8 cellular contexts compared by ENCODE assay signal in genomic region chr4:81473664-81474265, GRCh38. TPM values are rescaled to one million over a fixed set of nuclear protein-coding genes. Genes with fewer than 3 reads are reported as not detected.
DNase-seq lines count a peak whose midpoint lies in the region; TF ChIP-seq lines count a peak whose summit lies in the region.
"Not testable (repeated sequence)": the region's sequence is repeated elsewhere in the genome, so short reads cannot be mapped to it uniquely, and the experiment has no call there.

No MANE protein-coding gene starts in this region.

- WGBS in SK-N-SH (ENCODE audit: low lambda C conversion rate), result 35% methylated on average over 7 of the region's 13 CpGs
- 78% methylated on average over 13 of the region's 13 CpGs for WGBS in liver
- WGBS in prostate gland, result 48% methylated on average over 13 of the region's 13 CpGs

- H3F3A ChIP-seq in SK-N-SH (replicated peaks; ENCODE audit: insufficient read depth), result not testable (repeated sequence)

- DNase-seq in CD14-positive monocyte (ENCODE audit: low spot score); SK-N-SH: not testable (repeated sequence)
- DNase-seq in H4 (ENCODE audit: low spot score) (peak; percentile 65), NCI-H2029 treated with DMSO at 0.1 percent for 48 hours (lab: John Stamatoyannopoulos, UW) (peak; percentile 20), cardiac fibroblast (ENCODE audit: low read depth in 2 of 2) (peak; percentile 25 to 38), fibroblast of lung (ENCODE audit: low read depth in 2 of 2) (peak; percentile 15 to 45), prostate gland (ENCODE audit: low spot score) (peak; percentile 86)

- TF ChIP-seq POLR2A in prostate gland (IDR thresholded peaks at IDR 0.05), result not testable (repeated sequence)

- TF ChIP-seq EP300 in SK-N-SH (IDR thresholded peaks at IDR 0.05; ENCODE audit: borderline replicate concordance in 1 of 2, low read depth in 1 of 2, low read length in 1 of 2), result not testable (repeated sequence)

- POLR2A ChIA-PET in SK-N-SH (lab: Yijun Ruan, JAX), result not testable (repeated sequence)

- not testable (repeated sequence) for TF ChIP-seq CTCF in CD14-positive monocyte (IDR thresholded peaks at IDR 0.05); SK-N-SH (IDR thresholded peaks at IDR 0.05); cardiac fibroblast (IDR thresholded peaks at IDR 0.05; ENCODE audit: low read depth, low read length); fibroblast of lung (conservative IDR thresholded peaks at IDR 0.05 in 1 of 2, IDR thresholded peaks at IDR 0.05 in 1 of 2; ENCODE audit: low read depth in 1 of 2, low read length in 2 of 2); liver (IDR thresholded peaks at IDR 0.05; ENCODE audit: low read depth, low read length, missing input control); prostate gland (IDR thresholded peaks at IDR 0.05)

- not testable (repeated sequence) for TF ChIP-seq RAD21 in SK-N-SH (IDR thresholded peaks at IDR 0.05; ENCODE audit: low read length)
- TF ChIP-seq RAD21 in liver (IDR thresholded peaks at IDR 0.05), result peak; percentile 19 to 61

- H3K27me3 ChIP-seq in SK-N-SH (ENCODE audit: insufficient read depth) (peaks cover 55% of the 10 kb centered on the region), fibroblast of lung (ENCODE audit: control insufficient read depth, insufficient read depth, low read length) (peaks cover 12% of the 10 kb centered on the region)
- H3K27me3 ChIP-seq in liver (ENCODE audit: control insufficient read depth in 4 of 4, insufficient read depth in 4 of 4, low read length in 3 of 4); prostate gland (replicated peaks; ENCODE audit: insufficient read depth): not testable (repeated sequence)

- H3K36me3 Mint-ChIP-seq in CD14-positive monocyte, result peaks cover 20 to 21% of the 10 kb centered on the region in 2 donors

- CTCF ChIA-PET in SK-N-SH (lab: Yijun Ruan, JAX), result interaction anchor here (1.1 to 1.5 kb wide), 2 partner anchors 8 to 371 kb away, joined by 3 to 7 read pairs; no protein-coding TSS in a partner anchor

- not testable (repeated sequence) for H3K4me3 Mint-ChIP-seq in CD14-positive monocyte

- H3K27ac Mint-ChIP-seq in CD14-positive monocyte, result peak overlapping the region in 6 of 7 donors; percentile 26 to 100 (median 99)

- H3K9me3 Mint-ChIP-seq in CD14-positive monocyte, result not testable (repeated sequence)

- not testable (repeated sequence) for H4K20me1 ChIP-seq in SK-N-SH (ENCODE audit: insufficient read depth); fibroblast of lung (ENCODE audit: control insufficient read depth, extremely low read depth, insufficient read depth, low read length)

- not testable (repeated sequence) for H3K79me2 ChIP-seq in SK-N-SH (ENCODE audit: insufficient read depth); fibroblast of lung (ENCODE audit: control insufficient read depth, insufficient read depth, low read length)

- H3K36me3 ChIP-seq in SK-N-SH (replicated peaks in 1 of 2; ENCODE audit: control insufficient read depth in 1 of 2, insufficient read depth in 2 of 2, low read length in 1 of 2); fibroblast of lung (ENCODE audit: control insufficient read depth, insufficient read depth, low read length); liver (ENCODE audit: control insufficient read depth in 4 of 4, insufficient read depth in 3 of 4, low read depth in 1 of 4, low read length in 3 of 4); prostate gland: not testable (repeated sequence)

- not testable (repeated sequence) for H2AFZ ChIP-seq in SK-N-SH (ENCODE audit: low read depth); fibroblast of lung (ENCODE audit: low read length)

- H3K9ac ChIP-seq in SK-N-SH; fibroblast of lung (ENCODE audit: insufficient read depth, low read length); liver (ENCODE audit: low read depth in 1 of 2, low read length in 2 of 2): not testable (repeated sequence)

- H3K4me2 ChIP-seq in SK-N-SH, result peak overlapping the region; percentile 15; the same call in 1 of the 2 replicates
- not testable (repeated sequence) for H3K4me2 ChIP-seq in fibroblast of lung (ENCODE audit: extremely low read depth, insufficient read depth, low read length)

- not testable (repeated sequence) for H3K4me1 ChIP-seq in SK-N-SH (ENCODE audit: control insufficient read depth in 1 of 2, insufficient read depth in 2 of 2, low read depth in 1 of 2, low read length in 1 of 2); fibroblast of lung (ENCODE audit: control insufficient read depth, extremely low read depth, insufficient read depth, low read length); prostate gland (replicated peaks)
- H3K4me1 ChIP-seq in liver (ENCODE audit: control insufficient read depth in 4 of 4, insufficient read depth in 4 of 4, low read length in 3 of 4), result peaks cover 0 to 20% (median 10%) of the 10 kb centered on the region in 4 donors

- H3K9me3 ChIP-seq in SK-N-SH; fibroblast of lung (ENCODE audit: control insufficient read depth, insufficient read depth, low read depth, low read length); liver (ENCODE audit: control insufficient read depth in 4 of 4, low read length in 3 of 4); prostate gland: not testable (repeated sequence)

- H3K9me2 ChIP-seq in SK-N-SH, result not testable (repeated sequence)

- not testable (repeated sequence) for H3K27ac ChIP-seq in SK-N-SH (ENCODE audit: low read depth in 2 of 2, low read length in 1 of 2); fibroblast of lung (ENCODE audit: insufficient read depth, low read length); liver (ENCODE audit: low read depth in 1 of 2, low read length in 2 of 2)
- H3K27ac ChIP-seq in prostate gland, result peak overlapping the region; percentile 42 to 96

- intact Hi-C loops in CD14-positive monocyte (cut with micrococcal nuclease), result loop anchor here (2.0 to 10.0 kb wide), 5 partner anchors 34 to 161 kb away; no protein-coding TSS in a partner anchor
- intact Hi-C loops in prostate gland (cut with DNase I), result not testable (repeated sequence)

- peaks cover 32% of the 10 kb centered on the region for H3K4me1 Mint-ChIP-seq in CD14-positive monocyte

- not testable (repeated sequence) for H3K4me3 ChIP-seq in SK-N-SH (ENCODE audit: low read depth in 2 of 2, low read length in 1 of 2); cardiac fibroblast (replicated peaks in 1 of 2; ENCODE audit: low read depth in 2 of 2, low read length in 2 of 2); fibroblast of lung (replicated peaks in 1 of 4; ENCODE audit: control extremely low read depth in 1 of 4, insufficient read depth in 1 of 4, low read depth in 3 of 4, low read length in 4 of 4); liver (ENCODE audit: low read depth in 1 of 3, low read length in 3 of 3); prostate gland

- H3K27me3 Mint-ChIP-seq in CD14-positive monocyte (ENCODE audit: low read depth in 3 of 3), result peaks cover 9 to 25% (median 15%) of the 10 kb centered on the region in 3 donors

TF ChIP-seq in liver, 16 proteins besides CTCF, POLR2A, EP300 and RAD21:
- TF ChIP-seq FOXA1 (IDR thresholded peaks at IDR 0.05) (peak; percentile 19), HNF4A (conservative IDR thresholded peaks at IDR 0.05) (peak in 1 of 2 donors; percentile 24), SP1 (IDR thresholded peaks at IDR 0.05) (peak; percentile 52), YY1 (IDR thresholded peaks at IDR 0.05) (peak; percentile 52), FOXA2 (IDR thresholded peaks at IDR 0.05) (peak; percentile 73), RXRA (IDR thresholded peaks at IDR 0.05) (peak; percentile 26 to 87)
TF ChIP-seq in liver: peak in this region for 6; not testable (repeated sequence) for 10.

RNA-seq across cellular contexts. Expression of gene RASGEF1B, which starts 2.1 kb away (rescaled TPM):
- 10 to 100 TPM; 36.6 to 76.9 TPM for polyA plus RNA-seq in CD14-positive monocyte
- total RNA-seq in H4 (2014; rRNA removed; shearing (Covaris generic)), result 0.25 and 1.1 TPM in 2 replicates
- not detected in 2 replicates for polyA plus RNA-seq in SK-N-SH (2012; rRNA removed)
- polyA plus RNA-seq in SK-N-SH (2012; cell fraction: cytosol; rRNA removed), result not detected in 2 replicates
- not detected in 2 replicates for polyA plus RNA-seq in SK-N-SH (2012; cell fraction: nucleus; rRNA removed)
- total RNA-seq in fibroblast of lung, result 0.33 and 0.51 TPM in 2 replicates
- 0.02 and 0.09 TPM in 2 replicates for polyA plus RNA-seq in fibroblast of lung
- polyA plus RNA-seq in fibroblast of lung (2012), result 0.07 TPM in 1 of 2 replicates, not detected in the other
- not detected in 2 replicates for polyA minus RNA-seq in fibroblast of lung (ENCODE audit: low replicate concordance)
- 10 to 100 TPM in 1 of 2 donors, 1 to 10 TPM in 1; 8.9 to 57.4 TPM for total RNA-seq in liver
- polyA plus RNA-seq in liver, result 10 to 100 TPM; 12.6 to 51.6 TPM
- 10 to 100 TPM; 16.4 TPM for total RNA-seq in prostate gland
